ENCODE assay signal across 1 cellular context in the genomic region with DNA sequence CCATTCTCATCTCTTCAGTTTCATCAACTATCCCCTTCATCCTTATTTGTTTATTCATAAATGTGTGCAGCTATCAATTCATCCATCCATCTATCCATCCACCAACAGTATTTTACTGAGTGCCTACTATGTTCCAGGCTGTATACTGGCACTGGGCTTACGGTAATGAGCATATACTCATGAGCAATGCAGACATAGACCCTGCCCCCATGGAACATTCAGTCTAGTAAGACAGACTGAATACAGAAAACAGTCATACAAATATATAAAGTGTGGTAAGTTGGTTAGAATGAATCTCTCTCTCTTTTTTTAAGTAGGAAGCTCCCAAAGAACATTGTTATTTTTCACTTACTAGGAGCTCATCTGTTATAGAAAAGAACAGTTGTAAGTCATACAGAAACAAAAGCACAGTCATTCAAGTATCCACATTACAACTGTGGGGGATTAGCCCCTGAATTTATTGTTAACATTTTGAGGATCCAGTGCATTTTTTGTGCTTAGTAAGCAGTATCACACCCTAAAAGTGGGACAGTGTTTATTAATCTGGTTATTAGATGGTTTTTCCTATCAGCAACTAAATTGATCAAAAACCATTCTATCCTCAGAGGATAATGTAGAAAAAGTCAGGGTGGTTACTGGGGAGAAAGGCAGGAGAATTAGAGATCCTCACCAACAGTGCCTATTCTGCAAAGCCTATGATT.
TF ChIP-seq lines count a peak whose summit lies in the region.

No MANE protein-coding gene starts in this region.

TF ChIP-seq in K562, 482 proteins besides CTCF, POLR2A, EP300 and RAD21:
- TF ChIP-seq, protein P1, sequence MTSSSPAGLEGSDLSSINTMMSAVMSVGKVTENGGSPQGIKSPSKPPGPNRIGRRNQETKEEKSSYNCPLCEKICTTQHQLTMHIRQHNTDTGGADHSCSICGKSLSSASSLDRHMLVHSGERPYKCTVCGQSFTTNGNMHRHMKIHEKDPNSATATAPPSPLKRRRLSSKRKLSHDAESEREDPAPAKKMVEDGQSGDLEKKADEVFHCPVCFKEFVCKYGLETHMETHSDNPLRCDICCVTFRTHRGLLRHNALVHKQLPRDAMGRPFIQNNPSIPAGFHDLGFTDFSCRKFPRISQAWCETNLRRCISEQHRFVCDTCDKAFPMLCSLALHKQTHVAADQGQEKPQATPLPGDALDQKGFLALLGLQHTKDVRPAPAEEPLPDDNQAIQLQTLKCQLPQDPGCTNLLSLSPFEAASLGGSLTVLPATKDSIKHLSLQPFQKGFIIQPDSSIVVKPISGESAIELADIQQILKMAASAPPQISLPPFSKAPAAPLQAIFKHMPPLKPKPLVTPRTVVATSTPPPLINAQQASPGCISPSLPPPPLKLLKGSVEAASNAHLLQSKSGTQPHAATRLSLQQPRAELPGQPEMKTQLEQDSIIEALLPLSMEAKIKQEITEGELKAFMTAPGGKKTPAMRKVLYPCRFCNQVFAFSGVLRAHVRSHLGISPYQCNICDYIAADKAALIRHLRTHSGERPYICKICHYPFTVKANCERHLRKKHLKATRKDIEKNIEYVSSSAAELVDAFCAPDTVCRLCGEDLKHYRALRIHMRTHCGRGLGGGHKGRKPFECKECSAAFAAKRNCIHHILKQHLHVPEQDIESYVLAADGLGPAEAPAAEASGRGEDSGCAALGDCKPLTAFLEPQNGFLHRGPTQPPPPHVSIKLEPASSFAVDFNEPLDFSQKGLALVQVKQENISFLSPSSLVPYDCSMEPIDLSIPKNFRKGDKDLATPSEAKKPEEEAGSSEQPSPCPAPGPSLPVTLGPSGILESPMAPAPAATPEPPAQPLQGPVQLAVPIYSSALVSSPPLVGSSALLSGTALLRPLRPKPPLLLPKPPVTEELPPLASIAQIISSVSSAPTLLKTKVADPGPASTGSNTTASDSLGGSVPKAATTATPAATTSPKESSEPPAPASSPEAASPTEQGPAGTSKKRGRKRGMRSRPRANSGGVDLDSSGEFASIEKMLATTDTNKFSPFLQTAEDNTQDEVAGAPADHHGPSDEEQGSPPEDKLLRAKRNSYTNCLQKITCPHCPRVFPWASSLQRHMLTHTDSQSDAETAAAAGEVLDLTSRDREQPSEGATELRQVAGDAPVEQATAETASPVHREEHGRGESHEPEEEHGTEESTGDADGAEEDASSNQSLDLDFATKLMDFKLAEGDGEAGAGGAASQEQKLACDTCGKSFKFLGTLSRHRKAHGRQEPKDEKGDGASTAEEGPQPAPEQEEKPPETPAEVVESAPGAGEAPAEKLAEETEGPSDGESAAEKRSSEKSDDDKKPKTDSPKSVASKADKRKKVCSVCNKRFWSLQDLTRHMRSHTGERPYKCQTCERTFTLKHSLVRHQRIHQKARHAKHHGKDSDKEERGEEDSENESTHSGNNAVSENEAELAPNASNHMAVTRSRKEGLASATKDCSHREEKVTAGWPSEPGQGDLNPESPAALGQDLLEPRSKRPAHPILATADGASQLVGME (CRISPR knock-in tag; IDR thresholded peaks at IDR 0.05): no peak
- TF ChIP-seq ZNF584 (CRISPR knock-in tag; IDR thresholded peaks at IDR 0.05; ENCODE audit: low read depth): no peak
- no peak for TF ChIP-seq POLR3A (IDR thresholded peaks at IDR 0.05; ENCODE audit: borderline replicate concordance, extremely low read depth, insufficient read depth, insufficient read length)
- TF ChIP-seq MAFG (tag; conservative IDR thresholded peaks at IDR 0.05): peak; percentile 58
- TF ChIP-seq ZNF561 (CRISPR knock-in tag; conservative IDR thresholded peaks at IDR 0.05): no peak
- TF ChIP-seq C11orf30 (IDR thresholded peaks at IDR 0.05; ENCODE audit: low read depth): peak; percentile 48; the same call in 1 of the 2 replicates
- TF ChIP-seq ZNF316 (IDR thresholded peaks at IDR 0.05): peak; percentile 84
- peak; percentile 68 for TF ChIP-seq MAFK (IDR thresholded peaks at IDR 0.05; ENCODE audit: low read length)
- TF ChIP-seq ARID1B (IDR thresholded peaks at IDR 0.05): no peak
- TF ChIP-seq PTTG1 (tag; IDR thresholded peaks at IDR 0.05; ENCODE audit: low read depth): no peak
- peak; percentile 52; the same call in 1 of the 2 replicates for TF ChIP-seq MAFF (IDR thresholded peaks at IDR 0.05; ENCODE audit: low read length)
